Comparison of ENCODE assay signal across 8 cellular contexts in the genomic region with DNA sequence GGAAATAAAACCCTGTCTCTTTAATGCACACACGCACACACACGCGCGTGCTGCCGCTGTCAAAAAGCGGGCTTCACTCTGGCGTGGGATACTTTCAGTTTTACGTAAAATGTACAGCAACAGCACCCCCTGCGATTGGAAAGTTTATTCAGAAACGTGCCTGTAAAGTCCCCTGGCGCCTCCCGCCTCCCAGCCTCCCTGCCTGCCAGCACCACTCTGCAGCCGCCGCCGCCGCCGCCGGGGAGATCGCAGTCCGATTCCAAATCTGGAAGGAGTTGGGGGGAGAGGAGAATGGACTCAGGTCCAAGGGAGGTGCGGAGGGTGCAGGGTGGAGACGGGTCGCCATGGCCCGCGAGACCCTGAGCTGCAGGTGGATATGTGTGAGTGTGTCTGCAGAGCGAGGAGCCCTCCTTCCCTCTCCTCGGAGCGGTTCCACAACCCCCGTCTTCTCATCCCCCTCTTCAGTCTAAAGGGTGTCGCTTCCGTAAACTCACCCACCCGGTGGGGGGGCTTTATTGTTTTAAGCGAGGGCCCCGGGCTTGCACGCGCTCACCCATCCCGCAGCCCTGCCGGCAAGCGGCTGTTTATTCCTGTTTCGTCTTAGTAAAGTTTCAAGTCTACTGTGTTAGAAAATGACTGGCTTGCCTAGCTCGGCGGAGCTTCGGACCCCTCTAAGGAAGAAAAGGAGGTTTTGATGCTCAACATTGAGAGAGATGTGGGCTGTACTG. TPM values are rescaled to one million over a fixed set of nuclear protein-coding genes. Genes with fewer than 3 reads are reported as not detected.
A peak's percentile ranks its signal among the peaks of the same experiment; 100 is the strongest.
DNase-seq lines count a peak whose midpoint lies in the region; ATAC-seq and TF ChIP-seq lines count a peak whose summit lies in the region.

No MANE protein-coding gene starts in this region.

- H3K4me3 ChIP-seq in epithelial cell of esophagus (ENCODE audit: low read length) (peak overlapping the region; percentile 77), upper lobe of left lung (peak overlapping the region; percentile 55 to 82 (median 72))

- H3K27ac ChIP-seq in C4-2B (no peak overlapping the region), upper lobe of left lung (peak overlapping the region in 2 of 4 donors; percentile 25 to 78)

- TF ChIP-seq POLR2A in upper lobe of left lung (IDR thresholded peaks at IDR 0.05): no peak

- intact Hi-C loops in activated CD4-positive, alpha-beta memory T cell treated with anti-CD3 and anti-CD28 coated beads for 36 hours (cut with micrococcal nuclease): loop anchor here (10.0 kb wide), 1 partner anchor 1790 kb away; no protein-coding TSS in a partner anchor

- no peak overlapping the region for H3K27ac Mint-ChIP-seq in activated CD4-positive, alpha-beta memory T cell treated with anti-CD3 and anti-CD28 coated beads for 36 hours
- H3K27ac Mint-ChIP-seq in naive thymus-derived CD8-positive, alpha-beta T cell: peak overlapping the region; percentile 37 to 89 (median 80)

- TF ChIP-seq EP300 in upper lobe of left lung (IDR thresholded peaks at IDR 0.05): no peak

- TF ChIP-seq CTCF in C4-2B (conservative IDR thresholded peaks at IDR 0.05) (peak; percentile 38), epithelial cell of esophagus (IDR thresholded peaks at IDR 0.05; ENCODE audit: insufficient read depth, low read depth, low read length, missing control alignments) (peak; percentile 43), upper lobe of left lung (IDR thresholded peaks at IDR 0.05) (peak in 2 of 6 experiments; percentile 22 to 31)

- 1% methylated on average over 37 to 43 of the region's 43 CpGs for WGBS in upper lobe of left lung, 2 donors

- H3K27me3 Mint-ChIP-seq in activated CD4-positive, alpha-beta memory T cell treated with anti-CD3 and anti-CD28 coated beads for 36 hours: peaks cover 51% of the 10 kb centered on the region
- H3K27me3 Mint-ChIP-seq in naive thymus-derived CD8-positive, alpha-beta T cell: peaks cover 17 to 63% (median 28%) of the 10 kb centered on the region in 5 donors

- H3K36me3 ChIP-seq in upper lobe of left lung: no peaks in the 10 kb centered on the region

- CTCF ChIA-PET in activated CD4-positive, alpha-beta memory T cell treated with anti-CD3 and anti-CD28 coated beads for 36 hours (lab: Charles Lee): interaction anchor here (0.8 to 1.2 kb wide), 3 partner anchors 9 to 444 kb away, joined by 3 to 6 read pairs (median 4); no protein-coding TSS in a partner anchor

- peaks cover 38% of the 10 kb centered on the region for H3K4me1 Mint-ChIP-seq in activated CD4-positive, alpha-beta memory T cell treated with anti-CD3 and anti-CD28 coated beads for 36 hours (ENCODE audit: low read depth)
- peaks cover 17 to 49% (median 40%) of the 10 kb centered on the region in 4 donors for H3K4me1 Mint-ChIP-seq in naive thymus-derived CD8-positive, alpha-beta T cell

- peak overlapping the region; percentile 70 for H3K4me3 Mint-ChIP-seq in activated CD4-positive, alpha-beta memory T cell treated with anti-CD3 and anti-CD28 coated beads for 36 hours
- H3K4me3 Mint-ChIP-seq in naive thymus-derived CD8-positive, alpha-beta T cell: peak overlapping the region; percentile 78 to 94 (median 91)

- H3K9me3 Mint-ChIP-seq in activated CD4-positive, alpha-beta memory T cell treated with anti-CD3 and anti-CD28 coated beads for 36 hours: no peaks in the 10 kb centered on the region
- no peaks in the 10 kb centered on the region for H3K9me3 Mint-ChIP-seq in naive thymus-derived CD8-positive, alpha-beta T cell

- peaks cover 0 to 35% (median 18%) of the 10 kb centered on the region in 4 donors for H3K27me3 ChIP-seq in upper lobe of left lung

- peak; percentile 66 to 78 for DNase-seq in NCI-H524 (lab: John Stamatoyannopoulos, UW)
- peak; percentile 72 for DNase-seq in activated CD4-positive, alpha-beta memory T cell treated with anti-CD3 and anti-CD28 coated beads for 36 hours
- peak; percentile 78 for DNase-seq in epithelial cell of esophagus (ENCODE audit: low read depth)
- DNase-seq in naive thymus-derived CD8-positive, alpha-beta T cell: peak; percentile 46 to 79 (median 62)
- DNase-seq in upper lobe of left lung: peak; percentile 65 to 90

- POLR2A ChIA-PET in activated CD4-positive, alpha-beta memory T cell treated with anti-CD3 and anti-CD28 coated beads for 36 hours (lab: Charles Lee): no interaction called here
- POLR2A ChIA-PET in naive thymus-derived CD8-positive, alpha-beta T cell (lab: Charles Lee): no interaction called here

- ATAC-seq in GM18867 (IDR thresholded peaks at IDR 0.05; ENCODE audit: unreplicated experiment) (peak; percentile 45), HG03097 (IDR thresholded peaks at IDR 0.05; ENCODE audit: low FRiP score, unreplicated experiment) (peak; percentile 34), upper lobe of left lung (ENCODE audit: low FRiP score in 2 of 2) (peak; percentile 51 to 60)
- peak; percentile 71 to 74 for ATAC-seq in naive thymus-derived CD8-positive, alpha-beta T cell

- peaks cover 48 to 73% (median 60%) of the 10 kb centered on the region in 4 donors for H3K4me1 ChIP-seq in upper lobe of left lung

- H3K9me3 ChIP-seq in upper lobe of left lung: no peaks in the 10 kb centered on the region

- no peaks in the 10 kb centered on the region for H3K36me3 Mint-ChIP-seq in activated CD4-positive, alpha-beta memory T cell treated with anti-CD3 and anti-CD28 coated beads for 36 hours
- no peaks in the 10 kb centered on the region for H3K36me3 Mint-ChIP-seq in naive thymus-derived CD8-positive, alpha-beta T cell

RNA-seq across cellular contexts. Expression of a gene that starts 1.8 kb away (rescaled TPM):
- total RNA-seq in activated CD4-positive, alpha-beta memory T cell treated with anti-CD3 and anti-CD28 coated beads for 36 hours: not detected
- 10 to 100 TPM; 10.1 to 11.6 TPM for total RNA-seq in naive thymus-derived CD8-positive, alpha-beta T cell
- 1 to 10 TPM in 2 of 3 donors, under 1 TPM in 1; 0.64 to 1.4 (median 1.3) TPM for polyA plus RNA-seq in naive thymus-derived CD8-positive, alpha-beta T cell
- 10 to 100 TPM in 1 of 6 donors, 1 to 10 TPM in 5; 2.7 to 12.7 (median 5.4) TPM for total RNA-seq in upper lobe of left lung
